Comparison of ENCODE assay signal across 34 cellular contexts in genomic region chr12:65821336-65821735, GRCh38. TPM values are rescaled to one million over a fixed set of nuclear protein-coding genes. Genes with fewer than 3 reads are reported as not detected.
DNase-seq lines count a peak whose midpoint lies in the region; ATAC-seq and TF ChIP-seq lines count a peak whose summit lies in the region.
"Had no signal": no experiment of that assay in that cellular context is flagged by ENCODE, and none has a peak within 500 bp of the region (broad histone marks: within the 10 kb centered on the region; RNA-seq: fewer than 3 reads in every experiment).

No MANE protein-coding gene starts in this region.

- ATAC-seq in RWPE2 (ENCODE audit: low read depth) (no peak), HG03457 (IDR thresholded peaks at IDR 0.05; ENCODE audit: unreplicated experiment) (no peak), GM21381 (IDR thresholded peaks at IDR 0.05; ENCODE audit: unreplicated experiment) (no peak)
- ATAC-seq: A549; CD8-positive, alpha-beta T cell; stimulated activated naive CD8-positive, alpha-beta T cell treated with anti-CD3 and anti-CD28 coated beads, Interleukin-15, amount 100 ng/mL, for 72 hours had no signal

- no peaks in the 10 kb centered on the region for H3K27me3 ChIP-seq in RWPE2 (ENCODE audit: insufficient read depth, poor library complexity, severe bottlenecking)
- peaks cover 28% of the 10 kb centered on the region for H3K27me3 ChIP-seq in thyroid gland
- H3K27me3 ChIP-seq: ascending aorta, SJCRH30 had no signal

- WGBS in thyroid gland, 2 donors = 95 to 96% methylated on average over 2 of the region's 2 CpGs

- H3K27ac Mint-ChIP-seq in HFFc6 = peak overlapping the region; percentile 80
- H3K27ac Mint-ChIP-seq: activated naive CD8-positive, alpha-beta T cell treated with anti-CD3 and anti-CD28 coated beads, Interleukin-2, amount 10 ng/mL, durations not matched to agents 7 days and 5 days; CD8-positive, alpha-beta T cell; dendritic cell treated with granulocyte-macrophage colony-stimulating factor and Interleukin-4, amounts not matched to agents 40 ng/mL and 50 ng/mL, for 4 days; H9; mesothelial cell of epicardium; naive B cell; stimulated activated naive CD8-positive, alpha-beta T cell treated with anti-CD3 and anti-CD28 coated beads, Interleukin-15, amount 100 ng/mL, for 72 hours had no signal

- H3K4me1 Mint-ChIP-seq in HFFc6 (ENCODE audit: low read depth) = peaks cover 64% of the 10 kb centered on the region

- peaks cover 4% of the 10 kb centered on the region for H3K9me3 Mint-ChIP-seq in HFFc6
- H3K9me3 Mint-ChIP-seq: dendritic cell treated with granulocyte-macrophage colony-stimulating factor and Interleukin-4, amounts not matched to agents 40 ng/mL and 50 ng/mL, for 4 days; H9 had no signal

- intact Hi-C loops in thyroid gland (cut with DNase I) = no loop called here

- peaks cover 9% of the 10 kb centered on the region for H3K27me3 Mint-ChIP-seq in HFFc6 (ENCODE audit: insufficient read depth)

- TF ChIP-seq POLR2A in thyroid gland (IDR thresholded peaks at IDR 0.05) = no peak

- peak overlapping the region; percentile 74 for H3K4me3 Mint-ChIP-seq in HFFc6
- H3K4me3 Mint-ChIP-seq: activated naive CD8-positive, alpha-beta T cell treated with anti-CD3 and anti-CD28 coated beads, Interleukin-2, amount 10 ng/mL, durations not matched to agents 7 days and 5 days; CD8-positive, alpha-beta T cell; dendritic cell treated with granulocyte-macrophage colony-stimulating factor and Interleukin-4, amounts not matched to agents 40 ng/mL and 50 ng/mL, for 4 days; mesothelial cell of epicardium; naive B cell; stimulated activated naive CD8-positive, alpha-beta T cell treated with anti-CD3 and anti-CD28 coated beads, Interleukin-15, amount 100 ng/mL, for 72 hours had no signal

- H3K36me3 Mint-ChIP-seq in HFFc6 (ENCODE audit: low read depth) = peaks cover 19% of the 10 kb centered on the region
- H3K36me3 Mint-ChIP-seq: activated naive CD8-positive, alpha-beta T cell treated with anti-CD3 and anti-CD28 coated beads, Interleukin-2, amount 10 ng/mL, durations not matched to agents 7 days and 5 days; CD8-positive, alpha-beta T cell had no signal

- H3K9me3 ChIP-seq in RWPE2 (ENCODE audit: severe bottlenecking) = no peaks in the 10 kb centered on the region
- no peaks in the 10 kb centered on the region for H3K9me3 ChIP-seq in thyroid gland
- H3K9me3 ChIP-seq: A549, ascending aorta, left ventricle myocardium inferior, SJCRH30, tibial nerve had no signal

- H3K36me3 ChIP-seq in RWPE2 (ENCODE audit: low read depth) = peaks cover 11% of the 10 kb centered on the region
- no peaks in the 10 kb centered on the region for H3K36me3 ChIP-seq in thyroid gland
- H3K36me3 ChIP-seq: ascending aorta, left ventricle myocardium inferior, SJCRH30, tibial nerve had no signal

- no peak overlapping the region for H3K4me3 ChIP-seq in RWPE2 (ENCODE audit: severe bottlenecking)
- H3K4me3 ChIP-seq in thyroid gland (replicated peaks in 1 of 3) = no peak overlapping the region
- H3K4me3 ChIP-seq: A549, ascending aorta, left ventricle myocardium inferior, SJCRH30, skin epidermis, tibial nerve had no signal

- DNase-seq in Daoy (ENCODE audit: low read depth) = peak; percentile 54
- peak; percentile 30 for DNase-seq in HFFc6
- DNase-seq in RWPE2 (ENCODE audit: low spot score) = no peak
- DNase-seq in foreskin melanocyte = peak; percentile 3
- DNase-seq in mesenteric fat pad (ENCODE audit: low spot score) = no peak
- no peak for DNase-seq in thyroid gland
- DNase-seq: activated CD4-positive, alpha-beta T cell treated with anti-CD3 and anti-CD28 coated beads for 4 hours; activated gamma-delta T cell; activated naive CD8-positive, alpha-beta T cell treated with anti-CD3 and anti-CD28 coated beads, Interleukin-2, amount 10 ng/mL, durations not matched to agents 7 days and 5 days; activated T-cell treated with anti-CD3 and anti-CD28 coated beads, Interleukin-2, amount 50 U/mL, for 1 hour; AML-193; CD8-positive, alpha-beta T cell; central memory CD4-positive, alpha-beta T cell; DMS 273 treated with DMSO at 0.1 percent for 48 hours; GDM1; H9; left ventricle myocardium inferior; naive B cell; NCI-H1092; NCI-H1694 treated with DMSO at 0.1 percent for 48 hours; NCI-H524; NK-92 treated with Interleukin-12 subunit alpha and Interleukin-12 subunit beta, amount 100 ng/mL, for 24 hours; SJCRH30; stimulated activated naive CD8-positive, alpha-beta T cell treated with anti-CD3 and anti-CD28 coated beads, Interleukin-15, amount 100 ng/mL, for 72 hours; T-helper 2 cell had no signal

- TF ChIP-seq CTCF in HFFc6 (IDR thresholded peaks at IDR 0.05) = no peak
- no peak for TF ChIP-seq CTCF in RWPE2 (IDR thresholded peaks at IDR 0.05; ENCODE audit: poor library complexity, severe bottlenecking)
- TF ChIP-seq CTCF in thyroid gland (IDR thresholded peaks at IDR 0.05) = no peak

- H3K27ac ChIP-seq in RWPE2 (ENCODE audit: poor library complexity, severe bottlenecking) (peak overlapping the region; percentile 99), thyroid gland (no peak overlapping the region)
- H3K27ac ChIP-seq: A549, ascending aorta, left ventricle myocardium inferior, SJCRH30, skin epidermis, tibial nerve had no signal

- H3K4me1 ChIP-seq in RWPE2 (ENCODE audit: insufficient read depth, poor library complexity, severe bottlenecking) (peaks cover 24% of the 10 kb centered on the region), thyroid gland (peaks cover 19 to 27% of the 10 kb centered on the region in 2 donors)

RNA-seq across cellular contexts. Expression of gene HMGA2, which starts 2.9 kb away (rescaled TPM):
- 67.7 and 88.0 TPM in 2 replicates for total RNA-seq in Daoy (2014; rRNA removed; shearing (Covaris generic))
- total RNA-seq in HFFc6 (2021; fragmentation: NEBNext Ultra II Directional; extraction: Animal tissue kit (Norgen Biotek cat#: 25700)) = 100 to 1,000 TPM in 5 of 6 experiments, 10 to 100 TPM in 1; 83.8 to 170 (median 167) TPM
- total RNA-seq in mesenteric fat pad (not detected), thyroid gland (under 1 TPM; 0.22 to 0.83 (median 0.42) TPM)
- total RNA-seq: activated CD8-positive, alpha-beta memory T cell treated with anti-CD3 and anti-CD28 coated beads for 36 hours; activated naive CD8-positive, alpha-beta T cell treated with anti-CD3 and anti-CD28 coated beads, Interleukin-2, amount 10 ng/mL, durations not matched to agents 7 days and 5 days; ascending aorta; CD8-positive, alpha-beta T cell; left ventricle myocardium inferior had no signal

Comparison
In these comparisons a context has a peak if more than half of its experiments do, and no peak if none do; other contexts are left out.
1. DNase-seq: peak in Daoy (single experiment), HFFc6 (single experiment) and foreskin melanocyte (single experiment); none in RWPE2 (single experiment), mesenteric fat pad (single experiment) and thyroid gland (0 of 2).
2. RNA of gene HMGA2, which starts 2.9 kb away (total RNA-seq): 83.8 to 170 TPM in HFFc6 and 67.7 to 88.0 TPM in Daoy; 0.22 to 0.83 TPM in thyroid gland and not detected in mesenteric fat pad (single experiment); every median in the first group is over 10 times any median in the second.